1 cellular context compared by ENCODE assay signal in the genomic region with DNA sequence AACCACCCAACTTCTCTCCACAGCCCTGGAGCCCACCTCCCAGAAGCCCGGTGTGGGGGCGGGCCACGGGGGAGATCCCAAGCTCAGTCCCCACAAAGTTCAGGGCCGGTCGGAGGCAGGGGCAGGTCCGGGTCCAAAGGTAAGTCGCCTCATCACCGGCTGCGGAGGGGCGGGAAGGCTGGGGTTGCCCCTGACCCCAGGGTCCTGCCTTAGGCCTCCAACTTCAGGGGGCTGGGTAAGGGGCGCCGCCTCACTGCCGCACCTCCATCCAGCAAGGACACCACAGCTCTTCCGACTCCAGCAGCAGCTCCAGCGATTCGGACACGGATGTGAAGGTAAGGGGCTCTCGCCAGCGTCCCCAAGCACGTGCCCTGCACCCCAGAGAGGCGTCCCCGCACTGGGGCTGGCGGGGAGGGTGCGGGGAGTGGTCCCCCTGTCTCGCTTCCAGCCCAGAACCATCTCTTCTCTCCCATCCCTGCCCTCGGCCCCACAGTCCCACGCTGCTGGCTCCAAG.
TF ChIP-seq lines count a peak whose summit lies in the region.

No MANE protein-coding gene starts in this region.

TF ChIP-seq in K562, 482 proteins besides CTCF, POLR2A, EP300 and RAD21:
- TF ChIP-seq CCNT2 (IDR thresholded peaks at IDR 0.05; ENCODE audit: borderline replicate concordance, extremely low read depth, insufficient read length, low read depth, low read length) (peak; percentile 27), MEF2A (IDR thresholded peaks at IDR 0.05; ENCODE audit: control insufficient read depth, low read depth, low read length) (no peak), TFAM (CRISPR knock-in tag; conservative IDR thresholded peaks at IDR 0.05) (no peak), TRIM24 (IDR thresholded peaks at IDR 0.05) (no peak), ARID4B (CRISPR knock-in tag; IDR thresholded peaks at IDR 0.05) (0 out of 2 replicates have a peak, but pooled peaks have one; percentile 15), RBFOX2 (IDR thresholded peaks at IDR 0.05; ENCODE audit: low read depth, low read length) (peak; percentile 64), MIER1 (IDR thresholded peaks at IDR 0.05; ENCODE audit: low read depth) (no peak), ELF2 (CRISPR knock-in tag; IDR thresholded peaks at IDR 0.05) (no peak), EGR1 (conservative IDR thresholded peaks at IDR 0.05) (peak; percentile 21; the same call in 1 of the 2 replicates), HLTF (IDR thresholded peaks at IDR 0.05) (0 out of 2 replicates have a peak, but pooled peaks have one; percentile 51), NCOA1 (IDR thresholded peaks at IDR 0.05; ENCODE audit: low read depth) (no peak), CBFB (CRISPR knock-in tag; IDR thresholded peaks at IDR 0.05) (0 out of 2 replicates have a peak, but pooled peaks have one; percentile 28), LCOR (CRISPR knock-in tag; IDR thresholded peaks at IDR 0.05) (no peak), ZNF174 (CRISPR knock-in tag; IDR thresholded peaks at IDR 0.05) (no peak), FIP1L1 (IDR thresholded peaks at IDR 0.05; ENCODE audit: low read depth, low read length, poor library complexity, severe bottlenecking) (peak; percentile 53), ZNF586 (CRISPR knock-in tag; conservative IDR thresholded peaks at IDR 0.05) (no peak), ZNF584 (CRISPR knock-in tag; IDR thresholded peaks at IDR 0.05; ENCODE audit: low read depth) (no peak), NCOA2 (IDR thresholded peaks at IDR 0.05; ENCODE audit: partially characterized antibody in 2 of 2) (no peak), CREB3 (tag; conservative IDR thresholded peaks at IDR 0.05; ENCODE audit: low read depth) (no peak), POLR2G (IDR thresholded peaks at IDR 0.05; ENCODE audit: low read depth, low read length) (peak; percentile 56)
- TF ChIP-seq, protein P1, sequence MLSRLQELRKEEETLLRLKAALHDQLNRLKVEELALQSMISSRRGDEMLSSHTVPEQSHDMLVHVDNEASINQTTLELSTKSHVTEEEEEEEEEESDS (CRISPR knock-in tag; IDR thresholded peaks at IDR 0.05), result no peak
- TF ChIP-seq, protein P2, sequence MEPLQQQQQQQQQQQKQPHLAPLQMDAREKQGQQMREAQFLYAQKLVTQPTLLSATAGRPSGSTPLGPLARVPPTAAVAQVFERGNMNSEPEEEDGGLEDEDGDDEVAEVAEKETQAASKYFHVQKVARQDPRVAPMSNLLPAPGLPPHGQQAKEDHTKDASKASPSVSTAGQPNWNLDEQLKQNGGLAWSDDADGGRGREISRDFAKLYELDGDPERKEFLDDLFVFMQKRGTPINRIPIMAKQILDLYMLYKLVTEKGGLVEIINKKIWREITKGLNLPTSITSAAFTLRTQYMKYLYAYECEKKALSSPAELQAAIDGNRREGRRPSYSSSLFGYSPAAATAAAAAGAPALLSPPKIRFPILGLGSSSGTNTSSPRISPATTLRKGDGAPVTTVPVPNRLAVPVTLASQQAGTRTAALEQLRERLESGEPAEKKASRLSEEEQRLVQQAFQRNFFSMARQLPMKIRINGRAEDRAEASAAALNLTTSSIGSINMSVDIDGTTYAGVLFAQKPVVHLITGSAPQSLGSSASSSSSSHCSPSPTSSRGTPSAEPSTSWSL (CRISPR knock-in tag; IDR thresholded peaks at IDR 0.05; ENCODE audit: borderline replicate concordance), result no peak
- TF ChIP-seq, protein P3, sequence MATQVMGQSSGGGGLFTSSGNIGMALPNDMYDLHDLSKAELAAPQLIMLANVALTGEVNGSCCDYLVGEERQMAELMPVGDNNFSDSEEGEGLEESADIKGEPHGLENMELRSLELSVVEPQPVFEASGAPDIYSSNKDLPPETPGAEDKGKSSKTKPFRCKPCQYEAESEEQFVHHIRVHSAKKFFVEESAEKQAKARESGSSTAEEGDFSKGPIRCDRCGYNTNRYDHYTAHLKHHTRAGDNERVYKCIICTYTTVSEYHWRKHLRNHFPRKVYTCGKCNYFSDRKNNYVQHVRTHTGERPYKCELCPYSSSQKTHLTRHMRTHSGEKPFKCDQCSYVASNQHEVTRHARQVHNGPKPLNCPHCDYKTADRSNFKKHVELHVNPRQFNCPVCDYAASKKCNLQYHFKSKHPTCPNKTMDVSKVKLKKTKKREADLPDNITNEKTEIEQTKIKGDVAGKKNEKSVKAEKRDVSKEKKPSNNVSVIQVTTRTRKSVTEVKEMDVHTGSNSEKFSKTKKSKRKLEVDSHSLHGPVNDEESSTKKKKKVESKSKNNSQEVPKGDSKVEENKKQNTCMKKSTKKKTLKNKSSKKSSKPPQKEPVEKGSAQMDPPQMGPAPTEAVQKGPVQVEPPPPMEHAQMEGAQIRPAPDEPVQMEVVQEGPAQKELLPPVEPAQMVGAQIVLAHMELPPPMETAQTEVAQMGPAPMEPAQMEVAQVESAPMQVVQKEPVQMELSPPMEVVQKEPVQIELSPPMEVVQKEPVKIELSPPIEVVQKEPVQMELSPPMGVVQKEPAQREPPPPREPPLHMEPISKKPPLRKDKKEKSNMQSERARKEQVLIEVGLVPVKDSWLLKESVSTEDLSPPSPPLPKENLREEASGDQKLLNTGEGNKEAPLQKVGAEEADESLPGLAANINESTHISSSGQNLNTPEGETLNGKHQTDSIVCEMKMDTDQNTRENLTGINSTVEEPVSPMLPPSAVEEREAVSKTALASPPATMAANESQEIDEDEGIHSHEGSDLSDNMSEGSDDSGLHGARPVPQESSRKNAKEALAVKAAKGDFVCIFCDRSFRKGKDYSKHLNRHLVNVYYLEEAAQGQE (CRISPR knock-in tag; IDR thresholded peaks at IDR 0.05; ENCODE audit: low read depth), result 0 out of 2 replicates have a peak, but pooled peaks have one; percentile 18
- TF ChIP-seq, protein P4, sequence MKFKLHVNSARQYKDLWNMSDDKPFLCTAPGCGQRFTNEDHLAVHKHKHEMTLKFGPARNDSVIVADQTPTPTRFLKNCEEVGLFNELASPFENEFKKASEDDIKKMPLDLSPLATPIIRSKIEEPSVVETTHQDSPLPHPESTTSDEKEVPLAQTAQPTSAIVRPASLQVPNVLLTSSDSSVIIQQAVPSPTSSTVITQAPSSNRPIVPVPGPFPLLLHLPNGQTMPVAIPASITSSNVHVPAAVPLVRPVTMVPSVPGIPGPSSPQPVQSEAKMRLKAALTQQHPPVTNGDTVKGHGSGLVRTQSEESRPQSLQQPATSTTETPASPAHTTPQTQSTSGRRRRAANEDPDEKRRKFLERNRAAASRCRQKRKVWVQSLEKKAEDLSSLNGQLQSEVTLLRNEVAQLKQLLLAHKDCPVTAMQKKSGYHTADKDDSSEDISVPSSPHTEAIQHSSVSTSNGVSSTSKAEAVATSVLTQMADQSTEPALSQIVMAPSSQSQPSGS (CRISPR knock-in tag; IDR thresholded peaks at IDR 0.05), result no peak
- TF ChIP-seq, protein P5, sequence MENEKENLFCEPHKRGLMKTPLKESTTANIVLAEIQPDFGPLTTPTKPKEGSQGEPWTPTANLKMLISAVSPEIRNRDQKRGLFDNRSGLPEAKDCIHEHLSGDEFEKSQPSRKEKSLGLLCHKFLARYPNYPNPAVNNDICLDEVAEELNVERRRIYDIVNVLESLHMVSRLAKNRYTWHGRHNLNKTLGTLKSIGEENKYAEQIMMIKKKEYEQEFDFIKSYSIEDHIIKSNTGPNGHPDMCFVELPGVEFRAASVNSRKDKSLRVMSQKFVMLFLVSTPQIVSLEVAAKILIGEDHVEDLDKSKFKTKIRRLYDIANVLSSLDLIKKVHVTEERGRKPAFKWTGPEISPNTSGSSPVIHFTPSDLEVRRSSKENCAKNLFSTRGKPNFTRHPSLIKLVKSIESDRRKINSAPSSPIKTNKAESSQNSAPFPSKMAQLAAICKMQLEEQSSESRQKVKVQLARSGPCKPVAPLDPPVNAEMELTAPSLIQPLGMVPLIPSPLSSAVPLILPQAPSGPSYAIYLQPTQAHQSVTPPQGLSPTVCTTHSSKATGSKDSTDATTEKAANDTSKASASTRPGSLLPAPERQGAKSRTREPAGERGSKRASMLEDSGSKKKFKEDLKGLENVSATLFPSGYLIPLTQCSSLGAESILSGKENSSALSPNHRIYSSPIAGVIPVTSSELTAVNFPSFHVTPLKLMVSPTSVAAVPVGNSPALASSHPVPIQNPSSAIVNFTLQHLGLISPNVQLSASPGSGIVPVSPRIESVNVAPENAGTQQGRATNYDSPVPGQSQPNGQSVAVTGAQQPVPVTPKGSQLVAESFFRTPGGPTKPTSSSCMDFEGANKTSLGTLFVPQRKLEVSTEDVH (IDR thresholded peaks at IDR 0.05; ENCODE audit: low read depth, partially characterized antibody), result peak; percentile 7
- TF ChIP-seq, protein P6, sequence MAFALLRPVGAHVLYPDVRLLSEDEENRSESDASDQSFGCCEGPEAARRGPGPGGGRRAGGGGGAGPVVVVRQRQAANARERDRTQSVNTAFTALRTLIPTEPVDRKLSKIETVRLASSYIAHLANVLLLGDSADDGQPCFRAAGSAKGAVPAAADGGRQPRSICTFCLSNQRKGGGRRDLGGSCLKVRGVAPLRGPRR (CRISPR knock-in tag; IDR thresholded peaks at IDR 0.05), result no peak
TF ChIP-seq in K562: peak in this region for 10.
